1 cellular context compared by ENCODE assay signal in the genomic region with DNA sequence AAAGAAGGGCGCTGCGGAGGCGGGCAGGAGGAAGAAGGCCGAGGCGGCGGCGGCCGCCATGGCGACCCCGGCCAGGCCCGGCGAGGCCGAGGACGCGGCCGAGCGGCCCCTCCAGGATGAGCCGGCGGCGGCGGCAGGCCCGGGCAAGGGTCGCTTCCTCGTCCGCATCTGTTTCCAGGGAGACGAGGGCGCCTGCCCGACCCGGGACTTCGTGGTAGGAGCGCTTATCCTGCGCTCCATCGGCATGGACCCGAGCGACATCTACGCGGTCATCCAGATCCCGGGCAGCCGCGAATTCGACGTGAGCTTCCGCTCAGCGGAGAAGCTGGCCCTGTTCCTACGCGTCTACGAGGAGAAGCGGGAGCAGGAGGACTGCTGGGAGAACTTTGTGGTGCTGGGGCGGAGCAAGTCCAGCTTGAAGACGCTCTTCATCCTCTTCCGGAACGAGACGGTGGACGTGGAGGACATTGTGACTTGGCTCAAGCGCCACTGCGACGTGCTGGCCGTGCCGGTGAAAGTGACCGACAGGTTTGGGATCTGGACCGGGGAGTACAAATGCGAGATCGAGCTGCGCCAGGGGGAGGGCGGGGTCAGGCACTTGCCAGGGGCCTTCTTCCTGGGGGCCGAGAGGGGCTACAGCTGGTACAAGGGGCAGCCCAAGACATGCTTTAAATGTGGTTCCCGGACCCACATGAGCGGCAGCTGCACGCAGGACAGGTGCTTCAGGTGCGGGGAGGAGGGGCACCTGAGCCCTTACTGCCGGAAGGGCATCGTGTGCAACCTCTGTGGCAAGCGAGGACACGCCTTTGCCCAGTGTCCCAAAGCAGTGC.
TF ChIP-seq lines count a peak whose summit lies in the region.

No MANE protein-coding gene starts in this region.

TF ChIP-seq in H1, 55 proteins besides CTCF, POLR2A, EP300 and RAD21:
- TF ChIP-seq, protein P1, sequence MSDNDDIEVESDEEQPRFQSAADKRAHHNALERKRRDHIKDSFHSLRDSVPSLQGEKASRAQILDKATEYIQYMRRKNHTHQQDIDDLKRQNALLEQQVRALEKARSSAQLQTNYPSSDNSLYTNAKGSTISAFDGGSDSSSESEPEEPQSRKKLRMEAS (IDR thresholded peaks at IDR 0.05) = peak; percentile 43
- TF ChIP-seq KDM4A (IDR thresholded peaks at IDR 0.05; ENCODE audit: low read depth, low read length, severe bottlenecking) (peak; percentile 19), POLR2AphosphoS5 (IDR thresholded peaks at IDR 0.05; ENCODE audit: low read depth, low read length) (peak; percentile 61; the same call in 1 of the 2 replicates), HDAC2 (IDR thresholded peaks at IDR 0.05; ENCODE audit: borderline replicate concordance in 1 of 2, low read depth in 2 of 2, low read length in 2 of 2) (0 out of 4 replicates have a peak, but pooled peaks of 1 of the 2 experiments have one; percentile 54), ZNF274 (IDR thresholded peaks at IDR 0.05; ENCODE audit: borderline replicate concordance, extremely low read depth, low read length) (no peak), TBP (IDR thresholded peaks at IDR 0.05; ENCODE audit: low read depth, low read length) (0 out of 2 replicates have a peak, but pooled peaks have one; percentile 32), CHD1 (IDR thresholded peaks at IDR 0.05; ENCODE audit: low read depth, low read length) (0 out of 2 replicates have a peak, but pooled peaks have one; percentile 14), SIN3A (conservative IDR thresholded peaks at IDR 0.05 in 1 of 2, IDR thresholded peaks at IDR 0.05 in 1 of 2; ENCODE audit: low read depth in 1 of 2, low read length in 2 of 2) (0 out of 4 replicates have a peak, but pooled peaks of 1 of the 2 experiments have one; percentile 55)
- TF ChIP-seq, protein P2, sequence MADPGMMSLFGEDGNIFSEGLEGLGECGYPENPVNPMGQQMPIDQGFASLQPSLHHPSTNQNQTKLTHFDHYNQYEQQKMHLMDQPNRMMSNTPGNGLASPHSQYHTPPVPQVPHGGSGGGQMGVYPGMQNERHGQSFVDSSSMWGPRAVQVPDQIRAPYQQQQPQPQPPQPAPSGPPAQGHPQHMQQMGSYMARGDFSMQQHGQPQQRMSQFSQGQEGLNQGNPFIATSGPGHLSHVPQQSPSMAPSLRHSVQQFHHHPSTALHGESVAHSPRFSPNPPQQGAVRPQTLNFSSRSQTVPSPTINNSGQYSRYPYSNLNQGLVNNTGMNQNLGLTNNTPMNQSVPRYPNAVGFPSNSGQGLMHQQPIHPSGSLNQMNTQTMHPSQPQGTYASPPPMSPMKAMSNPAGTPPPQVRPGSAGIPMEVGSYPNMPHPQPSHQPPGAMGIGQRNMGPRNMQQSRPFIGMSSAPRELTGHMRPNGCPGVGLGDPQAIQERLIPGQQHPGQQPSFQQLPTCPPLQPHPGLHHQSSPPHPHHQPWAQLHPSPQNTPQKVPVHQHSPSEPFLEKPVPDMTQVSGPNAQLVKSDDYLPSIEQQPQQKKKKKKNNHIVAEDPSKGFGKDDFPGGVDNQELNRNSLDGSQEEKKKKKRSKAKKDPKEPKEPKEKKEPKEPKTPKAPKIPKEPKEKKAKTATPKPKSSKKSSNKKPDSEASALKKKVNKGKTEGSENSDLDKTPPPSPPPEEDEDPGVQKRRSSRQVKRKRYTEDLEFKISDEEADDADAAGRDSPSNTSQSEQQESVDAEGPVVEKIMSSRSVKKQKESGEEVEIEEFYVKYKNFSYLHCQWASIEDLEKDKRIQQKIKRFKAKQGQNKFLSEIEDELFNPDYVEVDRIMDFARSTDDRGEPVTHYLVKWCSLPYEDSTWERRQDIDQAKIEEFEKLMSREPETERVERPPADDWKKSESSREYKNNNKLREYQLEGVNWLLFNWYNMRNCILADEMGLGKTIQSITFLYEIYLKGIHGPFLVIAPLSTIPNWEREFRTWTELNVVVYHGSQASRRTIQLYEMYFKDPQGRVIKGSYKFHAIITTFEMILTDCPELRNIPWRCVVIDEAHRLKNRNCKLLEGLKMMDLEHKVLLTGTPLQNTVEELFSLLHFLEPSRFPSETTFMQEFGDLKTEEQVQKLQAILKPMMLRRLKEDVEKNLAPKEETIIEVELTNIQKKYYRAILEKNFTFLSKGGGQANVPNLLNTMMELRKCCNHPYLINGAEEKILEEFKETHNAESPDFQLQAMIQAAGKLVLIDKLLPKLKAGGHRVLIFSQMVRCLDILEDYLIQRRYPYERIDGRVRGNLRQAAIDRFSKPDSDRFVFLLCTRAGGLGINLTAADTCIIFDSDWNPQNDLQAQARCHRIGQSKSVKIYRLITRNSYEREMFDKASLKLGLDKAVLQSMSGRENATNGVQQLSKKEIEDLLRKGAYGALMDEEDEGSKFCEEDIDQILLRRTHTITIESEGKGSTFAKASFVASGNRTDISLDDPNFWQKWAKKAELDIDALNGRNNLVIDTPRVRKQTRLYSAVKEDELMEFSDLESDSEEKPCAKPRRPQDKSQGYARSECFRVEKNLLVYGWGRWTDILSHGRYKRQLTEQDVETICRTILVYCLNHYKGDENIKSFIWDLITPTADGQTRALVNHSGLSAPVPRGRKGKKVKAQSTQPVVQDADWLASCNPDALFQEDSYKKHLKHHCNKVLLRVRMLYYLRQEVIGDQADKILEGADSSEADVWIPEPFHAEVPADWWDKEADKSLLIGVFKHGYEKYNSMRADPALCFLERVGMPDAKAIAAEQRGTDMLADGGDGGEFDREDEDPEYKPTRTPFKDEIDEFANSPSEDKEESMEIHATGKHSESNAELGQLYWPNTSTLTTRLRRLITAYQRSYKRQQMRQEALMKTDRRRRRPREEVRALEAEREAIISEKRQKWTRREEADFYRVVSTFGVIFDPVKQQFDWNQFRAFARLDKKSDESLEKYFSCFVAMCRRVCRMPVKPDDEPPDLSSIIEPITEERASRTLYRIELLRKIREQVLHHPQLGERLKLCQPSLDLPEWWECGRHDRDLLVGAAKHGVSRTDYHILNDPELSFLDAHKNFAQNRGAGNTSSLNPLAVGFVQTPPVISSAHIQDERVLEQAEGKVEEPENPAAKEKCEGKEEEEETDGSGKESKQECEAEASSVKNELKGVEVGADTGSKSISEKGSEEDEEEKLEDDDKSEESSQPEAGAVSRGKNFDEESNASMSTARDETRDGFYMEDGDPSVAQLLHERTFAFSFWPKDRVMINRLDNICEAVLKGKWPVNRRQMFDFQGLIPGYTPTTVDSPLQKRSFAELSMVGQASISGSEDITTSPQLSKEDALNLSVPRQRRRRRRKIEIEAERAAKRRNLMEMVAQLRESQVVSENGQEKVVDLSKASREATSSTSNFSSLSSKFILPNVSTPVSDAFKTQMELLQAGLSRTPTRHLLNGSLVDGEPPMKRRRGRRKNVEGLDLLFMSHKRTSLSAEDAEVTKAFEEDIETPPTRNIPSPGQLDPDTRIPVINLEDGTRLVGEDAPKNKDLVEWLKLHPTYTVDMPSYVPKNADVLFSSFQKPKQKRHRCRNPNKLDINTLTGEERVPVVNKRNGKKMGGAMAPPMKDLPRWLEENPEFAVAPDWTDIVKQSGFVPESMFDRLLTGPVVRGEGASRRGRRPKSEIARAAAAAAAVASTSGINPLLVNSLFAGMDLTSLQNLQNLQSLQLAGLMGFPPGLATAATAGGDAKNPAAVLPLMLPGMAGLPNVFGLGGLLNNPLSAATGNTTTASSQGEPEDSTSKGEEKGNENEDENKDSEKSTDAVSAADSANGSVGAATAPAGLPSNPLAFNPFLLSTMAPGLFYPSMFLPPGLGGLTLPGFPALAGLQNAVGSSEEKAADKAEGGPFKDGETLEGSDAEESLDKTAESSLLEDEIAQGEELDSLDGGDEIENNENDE (IDR thresholded peaks at IDR 0.05; ENCODE audit: insufficient replicate concordance, low read length) = no peak
